In the genomic region with DNA sequence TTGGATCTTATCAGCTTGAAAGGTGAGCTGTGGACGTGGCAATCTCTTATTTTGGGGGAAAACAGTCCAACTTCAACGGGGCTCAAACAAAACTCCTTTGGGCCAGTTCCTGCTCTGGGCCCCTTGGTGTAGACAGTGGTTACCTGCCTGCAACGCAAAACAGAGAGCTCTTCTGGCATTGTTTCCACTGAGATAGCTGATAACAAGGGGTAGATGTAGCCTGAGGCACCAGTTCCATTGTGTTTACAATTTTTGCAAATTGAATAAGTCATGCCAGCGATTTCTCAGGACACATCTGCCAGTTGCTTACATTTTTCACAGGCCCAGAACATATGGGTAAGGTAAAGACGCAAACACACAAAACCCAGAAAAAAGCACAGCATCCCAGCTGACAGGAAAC, we compare ENCODE assay signal across 17 cellular contexts.
DNase-seq lines count a peak whose midpoint lies in the region; ATAC-seq and TF ChIP-seq lines count a peak whose summit lies in the region.
"Had no signal": no experiment of that assay in that cellular context is flagged by ENCODE, and none has a peak within 500 bp of the region (broad histone marks: within the 10 kb centered on the region; RNA-seq: fewer than 3 reads in every experiment).

No MANE protein-coding gene starts in this region.

- H3K36me3 ChIP-seq in GM23338 (ENCODE audit: insufficient read depth) = no peaks in the 10 kb centered on the region; the same call in 1 of the 2 replicates
- peaks cover 68% of the 10 kb centered on the region for H3K36me3 ChIP-seq in SK-N-MC (ENCODE audit: insufficient read depth, low read length)
- H3K36me3 ChIP-seq: BE2C, HAP-1 had no signal

- H3K27ac Mint-ChIP-seq in GM23338 = no peak overlapping the region
- H3K27ac Mint-ChIP-seq: CD4-positive, CD25-positive, alpha-beta regulatory T cell had no signal

- H4K20me1 ChIP-seq in GM23338 (replicated peaks; ENCODE audit: insufficient read depth) = no peaks in the 10 kb centered on the region

- peaks cover 31% of the 10 kb centered on the region for H3K4me1 ChIP-seq in GM23338 (ENCODE audit: insufficient read depth)
- H3K4me1 ChIP-seq: BE2C, HAP-1 had no signal

- H3K4me3 Mint-ChIP-seq in GM23338 = no peak overlapping the region
- H3K4me3 Mint-ChIP-seq: CD4-positive, CD25-positive, alpha-beta regulatory T cell; CD8-positive, alpha-beta memory T cell had no signal

- no peaks in the 10 kb centered on the region; the same call in 1 of the 2 replicates for H3K9me2 ChIP-seq in GM23338 (ENCODE audit: insufficient read depth)

- no peak for TF ChIP-seq CTCF in GM23338 (conservative IDR thresholded peaks at IDR 0.05; ENCODE audit: low read depth in 2 of 2)

- H3K4me1 Mint-ChIP-seq in GM23338 = peaks cover 44% of the 10 kb centered on the region
- H3K4me1 Mint-ChIP-seq: CD4-positive, CD25-positive, alpha-beta regulatory T cell; CD8-positive, alpha-beta memory T cell had no signal

- peaks cover 6% of the 10 kb centered on the region; the same call in 1 of the 2 replicates for H3K9me3 ChIP-seq in SK-N-MC (ENCODE audit: low read depth, low read length)
- H3K9me3 ChIP-seq: BE2C, HAP-1 had no signal

- no peak overlapping the region for H3K4me3 ChIP-seq in GM23338
- H3K4me3 ChIP-seq in SK-N-MC = no peak overlapping the region
- H3K4me3 ChIP-seq: HAP-1 had no signal

- H3K9me3 Mint-ChIP-seq in GM23338 = peaks cover 35% of the 10 kb centered on the region

- H2AFZ ChIP-seq in GM23338 = no peak overlapping the region

- no peaks in the 10 kb centered on the region; the same call in 1 of the 2 replicates for H3K79me2 ChIP-seq in GM23338 (replicated peaks; ENCODE audit: insufficient read depth)

- no peaks in the 10 kb centered on the region for H3K27me3 ChIP-seq in GM23338 (ENCODE audit: insufficient read depth)
- H3K27me3 ChIP-seq: BE2C had no signal

- peaks cover 8% of the 10 kb centered on the region for H3K27me3 Mint-ChIP-seq in GM23338 (ENCODE audit: insufficient read depth, low read depth, poor library complexity)

- no peak overlapping the region for H3K9ac ChIP-seq in SK-N-MC (ENCODE audit: insufficient read length)

- H3K27ac ChIP-seq in GM23338 (ENCODE audit: low read depth) = peak overlapping the region; percentile 78
- H3K27ac ChIP-seq in SK-N-MC = peak overlapping the region; percentile 36; the same call in 1 of the 2 replicates

- peaks cover 13% of the 10 kb centered on the region for H3F3A ChIP-seq in GM23338 (replicated peaks; ENCODE audit: low read depth)

- no peak for DNase-seq in GM23338 (ENCODE audit: low spot score)
- no peak for DNase-seq in SK-N-MC (ENCODE audit: low read depth, low spot score)
- DNase-seq in islet precursor cell = peak; percentile 55
- DNase-seq in NCI-H748 treated with DMSO at 0.1 percent for 48 hours (lab: John Stamatoyannopoulos, UW) = no peak
- no peak for DNase-seq in NCI-H2171 treated with DMSO at 0.1 percent for 48 hours (lab: John Stamatoyannopoulos, UW)
- DNase-seq: BE2C; C1 segment of cervical spinal cord; CD4-positive, CD25-positive, alpha-beta regulatory T cell; CD8-positive, alpha-beta memory T cell; COR-L47; DMS 273 treated with DMSO at 0.1 percent for 48 hours; DMS53; DND-41; EL; GOT3 had no signal

- H3K4me2 ChIP-seq in GM23338 = peak overlapping the region; percentile 55

- no peak for ATAC-seq in GM23338
- ATAC-seq in GM18867 (IDR thresholded peaks at IDR 0.05; ENCODE audit: unreplicated experiment) = no peak

- H3K36me3 Mint-ChIP-seq in GM23338 (ENCODE audit: low read depth) = peaks cover 63% of the 10 kb centered on the region
- H3K36me3 Mint-ChIP-seq: CD4-positive, CD25-positive, alpha-beta regulatory T cell; CD8-positive, alpha-beta memory T cell had no signal

TF ChIP-seq in GM23338, 12 proteins besides CTCF, POLR2A, EP300 and RAD21 (continues in another document):
- TF ChIP-seq ZNF114 (CRISPR knock-in tag; IDR thresholded peaks at IDR 0.05) = no peak
- no peak for TF ChIP-seq EZH2phosphoT487 (IDR thresholded peaks at IDR 0.05; ENCODE audit: unreplicated experiment)
- TF ChIP-seq NANOG (IDR thresholded peaks at IDR 0.05; ENCODE audit: borderline replicate concordance) = no peak
- no peak for TF ChIP-seq EZH2 (IDR thresholded peaks at IDR 0.05; ENCODE audit: low read depth, unreplicated experiment)
- TF ChIP-seq ZNF331 (CRISPR knock-in tag; IDR thresholded peaks at IDR 0.05; ENCODE audit: low read depth) = no peak
- no peak for TF ChIP-seq STAT1 (IDR thresholded peaks at IDR 0.05; ENCODE audit: unreplicated experiment)
- TF ChIP-seq JUNB (IDR thresholded peaks at IDR 0.05; ENCODE audit: unreplicated experiment) = no peak
- no peak for TF ChIP-seq POLR2AphosphoS5 (IDR thresholded peaks at IDR 0.05; ENCODE audit: low read depth)
- TF ChIP-seq, protein P1, sequence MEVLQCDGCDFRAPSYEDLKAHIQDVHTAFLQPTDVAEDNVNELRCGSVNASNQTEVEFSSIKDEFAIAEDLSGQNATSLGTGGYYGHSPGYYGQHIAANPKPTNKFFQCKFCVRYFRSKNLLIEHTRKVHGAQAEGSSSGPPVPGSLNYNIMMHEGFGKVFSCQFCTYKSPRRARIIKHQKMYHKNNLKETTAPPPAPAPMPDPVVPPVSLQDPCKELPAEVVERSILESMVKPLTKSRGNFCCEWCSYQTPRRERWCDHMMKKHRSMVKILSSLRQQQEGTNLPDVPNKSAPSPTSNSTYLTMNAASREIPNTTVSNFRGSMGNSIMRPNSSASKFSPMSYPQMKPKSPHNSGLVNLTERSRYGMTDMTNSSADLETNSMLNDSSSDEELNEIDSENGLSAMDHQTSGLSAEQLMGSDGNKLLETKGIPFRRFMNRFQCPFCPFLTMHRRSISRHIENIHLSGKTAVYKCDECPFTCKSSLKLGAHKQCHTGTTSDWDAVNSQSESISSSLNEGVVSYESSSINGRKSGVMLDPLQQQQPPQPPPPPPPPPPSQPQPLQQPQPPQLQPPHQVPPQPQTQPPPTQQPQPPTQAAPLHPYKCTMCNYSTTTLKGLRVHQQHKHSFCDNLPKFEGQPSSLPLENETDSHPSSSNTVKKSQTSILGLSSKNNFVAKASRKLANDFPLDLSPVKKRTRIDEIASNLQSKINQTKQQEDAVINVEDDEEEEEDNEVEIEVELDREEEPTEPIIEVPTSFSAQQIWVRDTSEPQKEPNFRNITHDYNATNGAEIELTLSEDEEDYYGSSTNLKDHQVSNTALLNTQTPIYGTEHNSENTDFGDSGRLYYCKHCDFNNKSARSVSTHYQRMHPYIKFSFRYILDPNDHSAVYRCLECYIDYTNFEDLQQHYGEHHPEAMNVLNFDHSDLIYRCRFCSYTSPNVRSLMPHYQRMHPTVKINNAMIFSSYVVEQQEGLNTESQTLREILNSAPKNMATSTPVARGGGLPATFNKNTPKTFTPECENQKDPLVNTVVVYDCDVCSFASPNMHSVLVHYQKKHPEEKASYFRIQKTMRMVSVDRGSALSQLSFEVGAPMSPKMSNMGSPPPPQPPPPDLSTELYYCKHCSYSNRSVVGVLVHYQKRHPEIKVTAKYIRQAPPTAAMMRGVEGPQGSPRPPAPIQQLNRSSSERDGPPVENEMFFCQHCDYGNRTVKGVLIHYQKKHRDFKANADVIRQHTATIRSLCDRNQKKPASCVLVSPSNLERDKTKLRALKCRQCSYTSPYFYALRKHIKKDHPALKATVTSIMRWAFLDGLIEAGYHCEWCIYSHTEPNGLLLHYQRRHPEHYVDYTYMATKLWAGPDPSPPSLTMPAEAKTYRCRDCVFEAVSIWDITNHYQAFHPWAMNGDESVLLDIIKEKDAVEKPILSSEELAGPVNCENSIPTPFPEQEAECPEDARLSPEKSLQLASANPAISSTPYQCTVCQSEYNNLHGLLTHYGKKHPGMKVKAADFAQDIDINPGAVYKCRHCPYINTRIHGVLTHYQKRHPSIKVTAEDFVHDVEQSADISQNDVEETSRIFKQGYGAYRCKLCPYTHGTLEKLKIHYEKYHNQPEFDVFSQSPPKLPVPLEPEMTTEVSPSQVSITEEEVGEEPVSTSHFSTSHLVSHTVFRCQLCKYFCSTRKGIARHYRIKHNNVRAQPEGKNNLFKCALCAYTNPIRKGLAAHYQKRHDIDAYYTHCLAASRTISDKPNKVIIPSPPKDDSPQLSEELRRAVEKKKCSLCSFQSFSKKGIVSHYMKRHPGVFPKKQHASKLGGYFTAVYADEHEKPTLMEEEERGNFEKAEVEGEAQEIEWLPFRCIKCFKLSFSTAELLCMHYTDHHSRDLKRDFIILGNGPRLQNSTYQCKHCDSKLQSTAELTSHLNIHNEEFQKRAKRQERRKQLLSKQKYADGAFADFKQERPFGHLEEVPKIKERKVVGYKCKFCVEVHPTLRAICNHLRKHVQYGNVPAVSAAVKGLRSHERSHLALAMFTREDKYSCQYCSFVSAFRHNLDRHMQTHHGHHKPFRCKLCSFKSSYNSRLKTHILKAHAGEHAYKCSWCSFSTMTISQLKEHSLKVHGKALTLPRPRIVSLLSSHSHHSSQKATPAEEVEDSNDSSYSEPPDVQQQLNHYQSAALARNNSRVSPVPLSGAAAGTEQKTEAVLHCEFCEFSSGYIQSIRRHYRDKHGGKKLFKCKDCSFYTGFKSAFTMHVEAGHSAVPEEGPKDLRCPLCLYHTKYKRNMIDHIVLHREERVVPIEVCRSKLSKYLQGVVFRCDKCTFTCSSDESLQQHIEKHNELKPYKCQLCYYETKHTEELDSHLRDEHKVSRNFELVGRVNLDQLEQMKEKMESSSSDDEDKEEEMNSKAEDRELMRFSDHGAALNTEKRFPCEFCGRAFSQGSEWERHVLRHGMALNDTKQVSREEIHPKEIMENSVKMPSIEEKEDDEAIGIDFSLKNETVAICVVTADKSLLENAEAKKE (CRISPR knock-in tag; IDR thresholded peaks at IDR 0.05) = no peak
- TF ChIP-seq CREB1 (CRISPR knock-in tag; IDR thresholded peaks at IDR 0.05; ENCODE audit: low read depth) = no peak
